Comparison of ENCODE assay signal across 25 cellular contexts in the genomic region with DNA sequence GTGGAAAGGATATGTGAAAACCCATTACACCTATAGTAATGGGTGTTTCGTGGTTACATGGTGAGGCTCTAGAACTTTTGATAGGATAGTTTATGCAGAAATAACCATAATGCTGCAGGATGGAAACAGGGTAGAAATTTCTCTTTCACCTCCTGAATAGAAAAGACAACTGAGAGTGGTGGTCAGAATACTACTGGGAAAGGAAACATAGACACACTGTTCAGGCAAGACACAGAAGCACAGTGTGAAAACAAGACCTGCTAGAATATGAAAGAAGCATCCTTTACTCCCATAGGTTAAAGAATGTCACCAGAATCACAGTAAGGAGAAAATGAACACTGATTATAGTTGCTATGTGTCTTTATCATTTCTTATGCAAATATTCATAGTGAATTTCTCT.
DNase-seq lines count a peak whose midpoint lies in the region; ATAC-seq lines count a peak whose summit lies in the region.
"Had no signal": no experiment of that assay in that cellular context is flagged by ENCODE, and none has a peak within 500 bp of the region (broad histone marks: within the 10 kb centered on the region; RNA-seq: fewer than 3 reads in every experiment).

No MANE protein-coding gene starts in this region.

- no peak for DNase-seq in substantia nigra (lab: John Stamatoyannopoulos, UW)
- no peak for DNase-seq in HuH-7 (ENCODE audit: low spot score)
- DNase-seq in left ventricle myocardium superior: no peak
- DNase-seq in COLO829 (ENCODE audit: low spot score): no peak
- DNase-seq: activated CD4-positive, alpha-beta T cell treated with anti-CD3 and anti-CD28 coated beads for 1 hour; activated CD8-positive, alpha-beta memory T cell treated with anti-CD3 and anti-CD28 coated beads for 24 hours; activated naive CD4-positive, alpha-beta T cell treated with anti-CD3 and anti-CD28 coated beads for 36 hours; activated T-cell treated with anti-CD3 and anti-CD28 coated beads, Interleukin-2, amount 50 U/mL, for 4 hours; amniotic stem cell; CD4-positive, alpha-beta T cell; DMS 273 treated with DMSO at 0.1 percent for 48 hours; effector memory CD4-positive, alpha-beta T cell; foreskin keratinocyte; left colon; naive B cell; NCI-H1105; NCI-H2029; NCI-H345; NCI-H748 treated with DMSO at 0.1 percent for 48 hours; T-helper 1 cell; trophoblast cell had no signal

- ATAC-seq in GM19324 (IDR thresholded peaks at IDR 0.05; ENCODE audit: low FRiP score, unreplicated experiment) (peak; percentile 69), GM21723 (IDR thresholded peaks at IDR 0.05; ENCODE audit: unreplicated experiment) (peak; percentile 58), HG03135 (IDR thresholded peaks at IDR 0.05; ENCODE audit: unreplicated experiment) (peak; percentile 73), left ventricle myocardium superior (no peak)
- ATAC-seq: activated T-cell treated with anti-CD3 and anti-CD28 coated beads, Interleukin-2, amount 50 U/mL, for 4 hours; foreskin keratinocyte; left colon had no signal

- peak overlapping the region; percentile 59 for H3K27ac ChIP-seq in substantia nigra (ENCODE audit: low read depth, low read length, poor library complexity, severe bottlenecking)
- H3K27ac ChIP-seq: foreskin keratinocyte, SJSA1 had no signal

- intact Hi-C loops in left ventricle myocardium superior (cut with micrococcal nuclease): no loop called here
